Comparison of ENCODE assay signal across 19 cellular contexts in the genomic region with DNA sequence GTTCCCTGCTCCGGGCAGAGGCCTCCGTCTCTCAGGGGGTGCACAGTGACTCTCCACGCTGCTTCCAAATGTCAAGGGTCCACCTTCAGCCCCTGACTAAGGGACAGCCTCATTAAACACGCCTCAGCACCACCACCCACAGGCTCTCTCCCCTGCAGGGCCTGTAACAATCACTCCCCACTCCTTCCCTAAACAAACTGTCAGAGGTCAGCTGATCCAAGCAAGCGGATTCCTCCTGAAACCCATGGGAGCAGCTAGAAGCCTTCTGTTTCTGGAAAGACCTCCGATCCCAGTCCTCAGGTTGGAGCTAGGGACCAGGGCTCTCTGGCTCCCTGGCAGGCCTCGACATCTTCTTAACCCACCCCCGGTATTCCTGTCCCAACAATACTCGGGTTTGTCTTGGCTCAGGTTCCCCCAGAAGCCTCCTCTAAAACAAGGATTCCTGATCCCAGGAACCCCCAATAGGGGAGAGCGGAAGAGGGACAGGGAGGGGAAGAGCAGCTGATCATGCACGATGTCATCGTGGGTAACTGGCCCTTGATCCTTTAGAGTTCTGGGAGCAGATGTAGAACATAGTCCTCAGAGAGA.
DNase-seq lines count a peak whose midpoint lies in the region; ATAC-seq and TF ChIP-seq lines count a peak whose summit lies in the region.
"Had no signal": no experiment of that assay in that cellular context is flagged by ENCODE, and none has a peak within 500 bp of the region (broad histone marks: within the 10 kb centered on the region; RNA-seq: fewer than 3 reads in every experiment).

No MANE protein-coding gene starts in this region.

- H3K27me3 ChIP-seq in OCI-LY1 (ENCODE audit: insufficient read depth, low read length) (no peaks in the 10 kb centered on the region), iPS-20b (ENCODE audit: insufficient read depth, low read length) (no peaks in the 10 kb centered on the region)
- H3K27me3 ChIP-seq: sigmoid colon, SJCRH30 had no signal

- H3K4me3 Mint-ChIP-seq in activated CD8-positive, alpha-beta T cell treated with anti-CD3 and anti-CD28 coated beads, Interleukin-2, amount 10 ng/mL, durations not matched to agents 7 days and 5 days, result no peak overlapping the region
- no peak overlapping the region for H3K4me3 Mint-ChIP-seq in activated CD8-positive, alpha-beta T cell treated with anti-CD3 and anti-CD28 coated beads for 36 hours
- peak overlapping the region; percentile 42 for H3K4me3 Mint-ChIP-seq in stimulated activated memory B cell treated with anti-CD40 and anti-IgM and Interleukin-4, amounts not matched to agents 10 μg/mL and 1 μg/mL and 100 μg/mL, for 72 hours
- H3K4me3 Mint-ChIP-seq: natural killer cell; stimulated activated effector memory CD8-positive, alpha-beta T cell treated with anti-CD3 and anti-CD28 coated beads, Interleukin-12 subunit alpha, Interleukin-12 subunit beta, amount 100 ng/mL, for 72 hours had no signal

- no peak for ATAC-seq in activated CD8-positive, alpha-beta T cell treated with anti-CD3 and anti-CD28 coated beads, Interleukin-2, amount 10 ng/mL, durations not matched to agents 7 days and 5 days
- no peak for ATAC-seq in activated CD8-positive, alpha-beta T cell treated with anti-CD3 and anti-CD28 coated beads for 36 hours
- no peak for ATAC-seq in stimulated activated memory B cell treated with anti-CD40 and anti-IgM and Interleukin-4, amounts not matched to agents 10 μg/mL and 1 μg/mL and 100 μg/mL, for 72 hours
- ATAC-seq in GM21619 (IDR thresholded peaks at IDR 0.05; ENCODE audit: unreplicated experiment), result no peak

- no peak for TF ChIP-seq CTCF in activated CD8-positive, alpha-beta T cell treated with anti-CD3 and anti-CD28 coated beads for 36 hours (IDR thresholded peaks at IDR 0.05)
- TF ChIP-seq CTCF in OCI-LY1 (IDR thresholded peaks at IDR 0.05; ENCODE audit: low read length), result no peak

- H3K9me2 ChIP-seq in OCI-LY1 (ENCODE audit: low read depth, low read length), result no peaks in the 10 kb centered on the region

- H3F3A ChIP-seq in OCI-LY1 (ENCODE audit: insufficient read depth, low read length), result no peaks in the 10 kb centered on the region

- H3K9me3 Mint-ChIP-seq in activated CD8-positive, alpha-beta T cell treated with anti-CD3 and anti-CD28 coated beads, Interleukin-2, amount 10 ng/mL, durations not matched to agents 7 days and 5 days (ENCODE audit: insufficient read depth), result no peaks in the 10 kb centered on the region
- no peaks in the 10 kb centered on the region for H3K9me3 Mint-ChIP-seq in activated CD8-positive, alpha-beta T cell treated with anti-CD3 and anti-CD28 coated beads for 36 hours
- H3K9me3 Mint-ChIP-seq in stimulated activated memory B cell treated with anti-CD40 and anti-IgM and Interleukin-4, amounts not matched to agents 10 μg/mL and 1 μg/mL and 100 μg/mL, for 72 hours, result no peaks in the 10 kb centered on the region
- H3K9me3 Mint-ChIP-seq: natural killer cell; stimulated activated effector memory CD8-positive, alpha-beta T cell treated with anti-CD3 and anti-CD28 coated beads, Interleukin-12 subunit alpha, Interleukin-12 subunit beta, amount 100 ng/mL, for 72 hours had no signal

- H3K79me2 ChIP-seq in OCI-LY1 (ENCODE audit: insufficient read depth, low read length), result no peaks in the 10 kb centered on the region

- H3K4me3 ChIP-seq in OCI-LY1 (ENCODE audit: low read depth, low read length, poor library complexity, severe bottlenecking) (peak overlapping the region; percentile 45), iPS-20b (ENCODE audit: low read length) (peak overlapping the region; percentile 60)
- H3K4me3 ChIP-seq: left ventricle myocardium inferior, sigmoid colon, SJCRH30 had no signal

- no peaks in the 10 kb centered on the region for H4K20me1 ChIP-seq in OCI-LY1 (ENCODE audit: insufficient read depth, low read length)

- peak overlapping the region; percentile 87; the same call in 1 of the 2 replicates for H2AFZ ChIP-seq in OCI-LY1 (ENCODE audit: low read length)

- H3K27ac ChIP-seq in OCI-LY1 (ENCODE audit: low read depth, low read length, poor library complexity, severe bottlenecking), result no peak overlapping the region
- H3K27ac ChIP-seq in iPS-20b (ENCODE audit: low read length), result no peak overlapping the region
- H3K27ac ChIP-seq: HL-60, left ventricle myocardium inferior, sigmoid colon, SJCRH30 had no signal

- peaks cover 8% of the 10 kb centered on the region for H3K4me1 Mint-ChIP-seq in activated CD8-positive, alpha-beta T cell treated with anti-CD3 and anti-CD28 coated beads, Interleukin-2, amount 10 ng/mL, durations not matched to agents 7 days and 5 days (ENCODE audit: low read depth)
- H3K4me1 Mint-ChIP-seq in activated CD8-positive, alpha-beta T cell treated with anti-CD3 and anti-CD28 coated beads for 36 hours (ENCODE audit: low read depth), result peaks cover 6% of the 10 kb centered on the region
- H3K4me1 Mint-ChIP-seq in stimulated activated memory B cell treated with anti-CD40 and anti-IgM and Interleukin-4, amounts not matched to agents 10 μg/mL and 1 μg/mL and 100 μg/mL, for 72 hours, result peaks cover 10% of the 10 kb centered on the region

- CTCF ChIA-PET in activated CD8-positive, alpha-beta T cell treated with anti-CD3 and anti-CD28 coated beads, Interleukin-2, amount 10 ng/mL, durations not matched to agents 7 days and 5 days (lab: Charles Lee), result interaction anchor here (0.7 to 1.6 kb wide), 6 partner anchors 9 to 549 kb away, joined by 3 to 9 read pairs (median 4); no protein-coding TSS in a partner anchor
- CTCF ChIA-PET in activated CD8-positive, alpha-beta T cell treated with anti-CD3 and anti-CD28 coated beads for 36 hours (lab: Charles Lee), result interaction anchor here (0.9 to 2.5 kb wide), 8 partner anchors 9 to 544 kb away, joined by 3 to 8 read pairs (median 4); no protein-coding TSS in a partner anchor

- intact Hi-C loops in activated CD8-positive, alpha-beta T cell treated with anti-CD3 and anti-CD28 coated beads for 36 hours (cut with micrococcal nuclease), result loop anchor here (10.0 kb wide), 1 partner anchor 532 kb away; no protein-coding TSS in a partner anchor

- H3K36me3 ChIP-seq in OCI-LY1 (ENCODE audit: insufficient read depth, low read length) (no peaks in the 10 kb centered on the region), iPS-20b (ENCODE audit: insufficient read depth, low read depth, low read length) (no peaks in the 10 kb centered on the region)
- H3K36me3 ChIP-seq: left ventricle myocardium inferior, sigmoid colon, SJCRH30 had no signal

- H3K4me1 ChIP-seq in OCI-LY1 (ENCODE audit: insufficient read depth, low read length, severe bottlenecking) (peaks cover 10% of the 10 kb centered on the region), iPS-20b (ENCODE audit: insufficient read depth, low read length) (peaks cover 7% of the 10 kb centered on the region; the same call in 1 of the 2 replicates)
- H3K4me1 ChIP-seq: sigmoid colon, SJCRH30 had no signal

- peak overlapping the region; percentile 35; the same call in 1 of the 2 replicates for H3K9ac ChIP-seq in OCI-LY1 (ENCODE audit: low read length)
- peak overlapping the region; percentile 68; the same call in 1 of the 2 replicates for H3K9ac ChIP-seq in iPS-20b (ENCODE audit: low read depth, low read length)

- peak overlapping the region; percentile 68 for H3K4me2 ChIP-seq in OCI-LY1 (ENCODE audit: low read length)

- H3K27me3 Mint-ChIP-seq in activated CD8-positive, alpha-beta T cell treated with anti-CD3 and anti-CD28 coated beads, Interleukin-2, amount 10 ng/mL, durations not matched to agents 7 days and 5 days (ENCODE audit: low read depth), result no peaks in the 10 kb centered on the region
- no peaks in the 10 kb centered on the region for H3K27me3 Mint-ChIP-seq in activated CD8-positive, alpha-beta T cell treated with anti-CD3 and anti-CD28 coated beads for 36 hours
- no peaks in the 10 kb centered on the region for H3K27me3 Mint-ChIP-seq in stimulated activated memory B cell treated with anti-CD40 and anti-IgM and Interleukin-4, amounts not matched to agents 10 μg/mL and 1 μg/mL and 100 μg/mL, for 72 hours

- no peak for DNase-seq in activated CD8-positive, alpha-beta T cell treated with anti-CD3 and anti-CD28 coated beads, Interleukin-2, amount 10 ng/mL, durations not matched to agents 7 days and 5 days
- DNase-seq in activated CD8-positive, alpha-beta T cell treated with anti-CD3 and anti-CD28 coated beads for 36 hours, result no peak
- DNase-seq in central memory CD4-positive, alpha-beta T cell, result no peak
- DNase-seq in RKO (ENCODE audit: low spot score), result no peak
- DNase-seq: cerebellar nuclear complex, COR-L47, GOT3, head of caudate nucleus, left ventricle myocardium inferior, NCI-H2081, sigmoid colon had no signal

- no peaks in the 10 kb centered on the region for H3K36me3 Mint-ChIP-seq in activated CD8-positive, alpha-beta T cell treated with anti-CD3 and anti-CD28 coated beads, Interleukin-2, amount 10 ng/mL, durations not matched to agents 7 days and 5 days (ENCODE audit: low read depth)
- H3K36me3 Mint-ChIP-seq in activated CD8-positive, alpha-beta T cell treated with anti-CD3 and anti-CD28 coated beads for 36 hours (ENCODE audit: low read depth), result no peaks in the 10 kb centered on the region
- H3K36me3 Mint-ChIP-seq in stimulated activated memory B cell treated with anti-CD40 and anti-IgM and Interleukin-4, amounts not matched to agents 10 μg/mL and 1 μg/mL and 100 μg/mL, for 72 hours, result no peaks in the 10 kb centered on the region
- H3K36me3 Mint-ChIP-seq: natural killer cell; stimulated activated effector memory CD8-positive, alpha-beta T cell treated with anti-CD3 and anti-CD28 coated beads, Interleukin-12 subunit alpha, Interleukin-12 subunit beta, amount 100 ng/mL, for 72 hours had no signal

- POLR2A ChIA-PET in activated CD8-positive, alpha-beta T cell treated with anti-CD3 and anti-CD28 coated beads, Interleukin-2, amount 10 ng/mL, durations not matched to agents 7 days and 5 days (lab: Charles Lee), result interaction anchor here (0.8 kb wide), 1 partner anchor 20 kb away, joined by 3 read pairs; no protein-coding TSS in a partner anchor
- POLR2A ChIA-PET in activated CD8-positive, alpha-beta T cell treated with anti-CD3 and anti-CD28 coated beads for 36 hours (lab: Charles Lee), result no interaction called here

- H3K9me3 ChIP-seq in OCI-LY1 (ENCODE audit: low read length) (no peaks in the 10 kb centered on the region), iPS-20b (ENCODE audit: insufficient read depth, low read depth, low read length) (no peaks in the 10 kb centered on the region)
- H3K9me3 ChIP-seq: left ventricle myocardium inferior, sigmoid colon, SJCRH30 had no signal

- H3K27ac Mint-ChIP-seq in activated CD8-positive, alpha-beta T cell treated with anti-CD3 and anti-CD28 coated beads, Interleukin-2, amount 10 ng/mL, durations not matched to agents 7 days and 5 days, result peak overlapping the region; percentile 48
- no peak overlapping the region for H3K27ac Mint-ChIP-seq in activated CD8-positive, alpha-beta T cell treated with anti-CD3 and anti-CD28 coated beads for 36 hours
- no peak overlapping the region for H3K27ac Mint-ChIP-seq in stimulated activated memory B cell treated with anti-CD40 and anti-IgM and Interleukin-4, amounts not matched to agents 10 μg/mL and 1 μg/mL and 100 μg/mL, for 72 hours
- H3K27ac Mint-ChIP-seq: natural killer cell; stimulated activated effector memory CD8-positive, alpha-beta T cell treated with anti-CD3 and anti-CD28 coated beads, Interleukin-12 subunit alpha, Interleukin-12 subunit beta, amount 100 ng/mL, for 72 hours had no signal
